In genomic region chr12:99147150-99147549, GRCh38 we compare ENCODE assay signal across 20 cellular contexts.
A peak's percentile ranks its signal among the peaks of the same experiment; 100 is the strongest.
DNase-seq lines count a peak whose midpoint lies in the region; ATAC-seq lines count a peak whose summit lies in the region.
"Had no signal": no experiment of that assay in that cellular context is flagged by ENCODE, and none has a peak within 500 bp of the region (broad histone marks: within the 10 kb centered on the region; RNA-seq: fewer than 3 reads in every experiment).

No MANE protein-coding gene starts in this region.

- no peak overlapping the region for H3K9ac ChIP-seq in Karpas-422 (ENCODE audit: low read length)
- H3K9ac ChIP-seq: KMS-11 had no signal

- H3K4me1 Mint-ChIP-seq in activated CD4-positive, alpha-beta T cell treated with anti-CD3 and anti-CD28 coated beads, Interleukin-2, amount 10 ng/mL, durations not matched to agents 24 days and 14 days: no peaks in the 10 kb centered on the region

- no peak overlapping the region for H3K4me3 Mint-ChIP-seq in activated CD4-positive, alpha-beta T cell treated with anti-CD3 and anti-CD28 coated beads, Interleukin-2, amount 10 ng/mL, durations not matched to agents 24 days and 14 days
- H3K4me3 Mint-ChIP-seq: CD8-positive, alpha-beta T cell had no signal

- H3K36me3 ChIP-seq in Karpas-422 (ENCODE audit: insufficient read depth, low read length): peaks cover 4% of the 10 kb centered on the region; the same call in 1 of the 2 replicates
- H3K36me3 ChIP-seq: BE2C, MG63 had no signal

- H3K4me2 ChIP-seq in Karpas-422 (ENCODE audit: low read depth, low read length, poor library complexity, severe bottlenecking): peak overlapping the region; percentile 30
- H3K4me2 ChIP-seq: KMS-11 had no signal

- H3K27ac ChIP-seq in Karpas-422 (ENCODE audit: low read length) (no peak overlapping the region), cingulate gyrus (ENCODE audit: low read depth, low read length) (peak overlapping the region; percentile 12)
- H3K27ac ChIP-seq: KMS-11 had no signal

- H3K27ac Mint-ChIP-seq in activated CD4-positive, alpha-beta T cell treated with anti-CD3 and anti-CD28 coated beads, Interleukin-2, amount 10 ng/mL, durations not matched to agents 24 days and 14 days: no peak overlapping the region
- H3K27ac Mint-ChIP-seq: CD8-positive, alpha-beta T cell had no signal

- no peak overlapping the region for H3K4me3 ChIP-seq in Karpas-422 (ENCODE audit: low read length)
- H3K4me3 ChIP-seq: MG63 had no signal

- no peaks in the 10 kb centered on the region for H3K79me2 ChIP-seq in Karpas-422 (ENCODE audit: low read length)

- no peaks in the 10 kb centered on the region for H3K27me3 Mint-ChIP-seq in activated CD4-positive, alpha-beta T cell treated with anti-CD3 and anti-CD28 coated beads, Interleukin-2, amount 10 ng/mL, durations not matched to agents 24 days and 14 days

- DNase-seq in Karpas-422: peak; percentile 58
- DNase-seq in MV-4-11 (lab: John Stamatoyannopoulos, UW): peak; percentile 78
- DNase-seq in SKM-1 treated with dmso at 0.1 percent for 144 hours (lab: John Stamatoyannopoulos, UW; ENCODE audit: unreplicated experiment): peak; percentile 3
- no peak for DNase-seq in activated CD4-positive, alpha-beta T cell treated with anti-CD3 and anti-CD28 coated beads, Interleukin-2, amount 10 ng/mL, durations not matched to agents 24 days and 14 days
- no peak for DNase-seq in HuH-7 (ENCODE audit: low spot score)
- DNase-seq: BE2C; CD8-positive, alpha-beta T cell; DND-41; GF-D8; GOT3; MG63; NCI-H1417 treated with DMSO at 0.1 percent for 48 hours; NCI-H2029; NCI-H2171 treated with DMSO at 0.1 percent for 48 hours; NCI-H82; SHP77; SW 1271 had no signal

- no peaks in the 10 kb centered on the region for H3K36me3 Mint-ChIP-seq in activated CD4-positive, alpha-beta T cell treated with anti-CD3 and anti-CD28 coated beads, Interleukin-2, amount 10 ng/mL, durations not matched to agents 24 days and 14 days (ENCODE audit: low read depth)
- H3K36me3 Mint-ChIP-seq: CD8-positive, alpha-beta T cell had no signal

- H3K4me1 ChIP-seq in Karpas-422 (ENCODE audit: low read length): peaks cover 34% of the 10 kb centered on the region
- H3K4me1 ChIP-seq: BE2C had no signal

- H3K9me3 Mint-ChIP-seq in activated CD4-positive, alpha-beta T cell treated with anti-CD3 and anti-CD28 coated beads, Interleukin-2, amount 10 ng/mL, durations not matched to agents 24 days and 14 days: peaks cover 5% of the 10 kb centered on the region

- ATAC-seq in GM21390 (IDR thresholded peaks at IDR 0.05; ENCODE audit: unreplicated experiment): no peak
- ATAC-seq: CD8-positive, alpha-beta T cell had no signal

- no peaks in the 10 kb centered on the region for H4K20me1 ChIP-seq in Karpas-422 (ENCODE audit: insufficient read depth, low read depth, low read length)

- intact Hi-C loops in activated CD4-positive, alpha-beta T cell treated with anti-CD3 and anti-CD28 coated beads, Interleukin-2, amount 10 ng/mL, durations not matched to agents 24 days and 14 days (cut with micrococcal nuclease): no loop called here

- H3K9me3 ChIP-seq in Karpas-422 (ENCODE audit: low read length): no peaks in the 10 kb centered on the region; the same call in 1 of the 2 replicates
- H3K9me3 ChIP-seq: BE2C, MG63 had no signal

- no peaks in the 10 kb centered on the region for H3K9me2 ChIP-seq in Karpas-422 (replicated peaks; ENCODE audit: insufficient read depth, low read length)

- no peaks in the 10 kb centered on the region for H3K27me3 ChIP-seq in Karpas-422 (ENCODE audit: low read length)
- H3K27me3 ChIP-seq: BE2C, MG63 had no signal

- H2AFZ ChIP-seq in Karpas-422 (ENCODE audit: low read length): peak overlapping the region; percentile 70; the same call in 1 of the 2 replicates

Comparison
In these comparisons a context has a peak if more than half of its experiments do, and no peak if none do; other contexts are left out.
1. DNase-seq: peak in Karpas-422 (single experiment), MV-4-11 (single experiment) and SKM-1 treated with dmso at 0.1 percent for 144 hours (single experiment); none in activated CD4-positive, alpha-beta T cell treated with anti-CD3 and anti-CD28 coated beads, Interleukin-2, amount 10 ng/mL, durations not matched to agents 24 days and 14 days (single experiment) and HuH-7 (single experiment).